Comparison of ENCODE assay signal across 14 cellular contexts in the genomic region with DNA sequence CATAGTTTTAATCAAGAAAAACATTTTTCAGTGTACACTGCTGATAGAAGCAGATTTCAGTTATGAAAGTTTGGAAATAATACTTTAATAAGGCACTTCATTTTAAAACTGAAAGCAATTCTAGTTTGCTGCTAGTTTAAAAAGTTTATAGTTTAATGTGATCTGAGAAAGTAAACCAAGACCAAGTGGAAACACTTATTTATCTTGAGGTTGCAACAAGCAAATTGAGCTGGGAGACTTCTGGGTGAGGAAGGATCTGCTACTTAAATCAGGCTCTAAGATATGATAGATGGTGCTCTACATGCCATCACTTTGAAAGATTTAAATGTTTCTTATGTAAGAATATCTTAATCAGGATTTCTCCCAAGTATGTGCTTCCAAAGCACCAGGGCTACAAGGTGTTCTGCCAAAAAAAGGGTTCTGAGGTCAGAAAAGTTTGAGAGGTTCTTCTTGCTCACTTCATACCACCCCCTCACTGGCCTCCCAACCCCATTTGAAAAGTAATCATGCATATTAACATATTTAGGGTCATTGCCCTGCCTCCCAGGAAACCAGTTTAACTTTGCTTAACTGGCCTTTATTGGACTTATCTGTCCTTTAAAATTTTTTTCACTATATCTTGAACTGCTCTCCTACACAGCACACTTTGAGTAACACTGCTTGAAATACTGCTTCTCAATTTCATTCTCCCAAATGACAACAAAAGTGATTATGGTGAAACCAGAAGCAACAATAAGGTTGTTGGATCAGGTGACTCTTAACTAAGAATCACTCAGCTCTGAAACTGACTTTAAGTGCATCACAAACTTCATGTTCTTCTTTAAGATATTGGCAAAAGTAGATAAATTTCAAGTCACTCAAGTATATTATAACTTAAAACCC. TPM values are rescaled to one million over a fixed set of nuclear protein-coding genes. Genes with fewer than 3 reads are reported as not detected.
DNase-seq lines count a peak whose midpoint lies in the region; ATAC-seq and TF ChIP-seq lines count a peak whose summit lies in the region.
"Had no signal": no experiment of that assay in that cellular context is flagged by ENCODE, and none has a peak within 500 bp of the region (broad histone marks: within the 10 kb centered on the region; RNA-seq: fewer than 3 reads in every experiment).

No MANE protein-coding gene starts in this region.

- H3K36me3 ChIP-seq in heart left ventricle, result no peaks in the 10 kb centered on the region
- H3K36me3 ChIP-seq in suprapubic skin, result no peaks in the 10 kb centered on the region
- H3K36me3 ChIP-seq in A673 (ENCODE audit: insufficient read depth, low read length, poor library complexity, severe bottlenecking), result no peaks in the 10 kb centered on the region
- H3K36me3 ChIP-seq: Peyer's patch had no signal

- H3K9me3 ChIP-seq in heart left ventricle (no peaks in the 10 kb centered on the region), suprapubic skin (no peaks in the 10 kb centered on the region), A673 (ENCODE audit: low read depth, low read length, poor library complexity, severe bottlenecking) (no peaks in the 10 kb centered on the region)
- H3K9me3 ChIP-seq: Peyer's patch had no signal

- no peak for TF ChIP-seq EP300 in suprapubic skin (IDR thresholded peaks at IDR 0.05)

- H3K27ac ChIP-seq in heart left ventricle (peak overlapping the region in 5 of 12 donors; percentile 3 to 38 (median 6)), suprapubic skin (peak overlapping the region; percentile 0), A673 (ENCODE audit: low read depth, low read length, poor library complexity, severe bottlenecking) (no peak overlapping the region)
- H3K27ac ChIP-seq: Peyer's patch had no signal

- H3K4me3 ChIP-seq in heart left ventricle, result no peak overlapping the region
- no peak overlapping the region for H3K4me3 ChIP-seq in suprapubic skin
- H3K4me3 ChIP-seq in A673 (ENCODE audit: low read depth, low read length, poor library complexity, severe bottlenecking), result no peak overlapping the region
- H3K4me3 ChIP-seq: Peyer's patch had no signal

- intact Hi-C loops in heart left ventricle (cut with DNase I) (no loop called here), A673 (cut with micrococcal nuclease; ENCODE audit: unreplicated experiment) (no loop called here)

- H3K27me3 ChIP-seq in heart left ventricle (no peaks in the 10 kb centered on the region), suprapubic skin (no peaks in the 10 kb centered on the region), A673 (replicated peaks; ENCODE audit: insufficient read depth, low read depth, low read length, poor library complexity) (no peaks in the 10 kb centered on the region)
- H3K27me3 ChIP-seq: Peyer's patch had no signal

- POLR2A ChIA-PET in GM10248 (lab: Yijun Ruan, JAX) (no interaction called here), A673 (lab: Charles Lee; ENCODE audit: low non-redundant PET) (no interaction called here)

- TF ChIP-seq POLR2A in heart left ventricle (IDR thresholded peaks at IDR 0.05) (no peak), suprapubic skin (IDR thresholded peaks at IDR 0.05) (no peak)

- H3K4me1 ChIP-seq in heart left ventricle, result peaks cover 0 to 40% (median 26%) of the 10 kb centered on the region in 12 donors
- H3K4me1 ChIP-seq in suprapubic skin, result peaks cover 28% of the 10 kb centered on the region
- H3K4me1 ChIP-seq in A673 (ENCODE audit: insufficient read depth, low read length, poor library complexity, severe bottlenecking), result peaks cover 10% of the 10 kb centered on the region

- ATAC-seq in GM19351 (IDR thresholded peaks at IDR 0.05; ENCODE audit: unreplicated experiment), result peak; percentile 36
- peak; percentile 39 for ATAC-seq in HG03520 (IDR thresholded peaks at IDR 0.05; ENCODE audit: unreplicated experiment)
- peak; percentile 29 to 58 (median 41) for ATAC-seq in heart left ventricle

- DNase-seq in heart left ventricle (no peak), suprapubic skin (ENCODE audit: low spot score in 2 of 2) (no peak), globus pallidus (ENCODE audit: low spot score) (no peak), GM10248 (ENCODE audit: extremely low spot score) (no peak), A673 (ENCODE audit: low spot score) (no peak)
- no peak for DNase-seq in effector CD4-positive, alpha-beta T cell
- DNase-seq: anterior cingulate cortex; CD4-positive, alpha-beta memory T cell; hypothalamus; NCI-H1694 treated with DMSO at 0.1 percent for 48 hours; Peyer's patch; retina had no signal

- TF ChIP-seq CTCF in heart left ventricle (IDR thresholded peaks at IDR 0.05), result no peak
- no peak for TF ChIP-seq CTCF in suprapubic skin (IDR thresholded peaks at IDR 0.05)
- no peak for TF ChIP-seq CTCF in GM10248 (IDR thresholded peaks at IDR 0.05; ENCODE audit: control extremely low read depth, extremely low read depth, low read depth, missing control alignments)
- TF ChIP-seq CTCF in A673 (conservative IDR thresholded peaks at IDR 0.05; ENCODE audit: low read depth, low read length), result no peak

- BruUV-seq in A673 (replicated peaks; lab: Mats Ljungman, UMichigan), result no TSS peak

- CTCF ChIA-PET in GM10248 (lab: Yijun Ruan, JAX), result no interaction called here
- CTCF ChIA-PET in A673 (lab: Charles Lee), result no interaction called here

RNA-seq across cellular contexts. Expression of a gene that starts 15.5 kb away (rescaled TPM):
- total RNA-seq in heart left ventricle (10 to 100 TPM; 14.6 to 29.4 (median 21.3) TPM), suprapubic skin (10 to 100 TPM; 36.2 to 79.0 (median 57.2) TPM), A673 (2021) (9.4 and 11.9 TPM in 2 replicates)
- polyA plus RNA-seq in heart left ventricle, result 10 to 100 TPM in 1 of 2 donors, 1 to 10 TPM in 1; 5.1 to 21.5 TPM
